18 cellular contexts compared by ENCODE assay signal in the genomic region with DNA sequence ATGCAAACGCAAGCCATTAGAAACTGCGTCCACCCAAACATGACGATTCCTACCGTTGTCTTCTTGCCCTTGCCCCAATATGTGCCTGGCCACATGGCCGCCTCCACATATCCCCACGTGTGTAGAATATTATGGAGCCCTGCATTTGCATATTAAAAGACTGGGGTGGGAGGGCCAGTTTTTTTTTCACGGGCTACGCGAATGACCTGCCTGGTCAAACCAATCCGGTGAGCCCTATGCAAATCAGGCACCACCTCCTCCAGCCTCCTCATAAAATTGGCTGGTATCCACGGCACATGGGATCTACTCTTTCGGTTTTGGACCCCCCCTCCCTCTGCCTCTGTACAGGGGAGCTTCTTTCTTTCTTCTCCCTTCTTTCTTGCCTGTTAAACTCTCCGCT.
"Had no signal": no experiment of that assay in that cellular context is flagged by ENCODE, and none has a peak within 500 bp of the region (broad histone marks: within the 10 kb centered on the region; RNA-seq: fewer than 3 reads in every experiment).

No MANE protein-coding gene starts in this region.

- H3K4me3 Mint-ChIP-seq: dendritic cell treated with granulocyte-macrophage colony-stimulating factor and Interleukin-4, amounts not matched to agents 40 ng/mL and 50 ng/mL, for 4 days; effector memory CD8-positive, alpha-beta T cell; naive thymus-derived CD8-positive, alpha-beta T cell; neural progenitor cell had no signal

- H3K4me1 ChIP-seq: esophagus muscularis mucosa, right atrium auricular region, tibial artery, upper lobe of left lung had no signal

- H3K9me3 Mint-ChIP-seq: dendritic cell treated with granulocyte-macrophage colony-stimulating factor and Interleukin-4, amounts not matched to agents 40 ng/mL and 50 ng/mL, for 4 days; effector memory CD8-positive, alpha-beta T cell had no signal

- ATAC-seq: effector memory CD8-positive, alpha-beta T cell; gastrocnemius medialis; left colon; mucosa of descending colon; naive thymus-derived CD8-positive, alpha-beta T cell had no signal

- DNase-seq: effector memory CD8-positive, alpha-beta T cell; gastrocnemius medialis; left colon; mucosa of descending colon; naive thymus-derived CD8-positive, alpha-beta T cell; small intestine; stimulated activated CD4-positive, alpha-beta T cell treated with anti-CD3 and anti-CD28 coated beads, Interleukin-12 subunit alpha, Interleukin-12 subunit beta, amount 100 ng/mL, for 4 hours; stimulated activated naive CD4-positive, alpha-beta T cell; tibial artery; upper lobe of left lung; uterus had no signal

- H2AFZ ChIP-seq: neural progenitor cell had no signal

- H3K36me3 Mint-ChIP-seq: naive thymus-derived CD8-positive, alpha-beta T cell had no signal

- H3K9me3 ChIP-seq: esophagus muscularis mucosa, gastrocnemius medialis, mucosa of descending colon, ovary, right atrium auricular region, tibial artery, upper lobe of left lung, uterus had no signal

- H3K27ac Mint-ChIP-seq: dendritic cell treated with granulocyte-macrophage colony-stimulating factor and Interleukin-4, amounts not matched to agents 40 ng/mL and 50 ng/mL, for 4 days; effector memory CD8-positive, alpha-beta T cell; naive thymus-derived CD8-positive, alpha-beta T cell; neural progenitor cell had no signal

- H3K27ac ChIP-seq: epithelial cell of prostate, esophagus muscularis mucosa, neural progenitor cell, ovary, right atrium auricular region, tibial artery, upper lobe of left lung, uterus had no signal

- H3K4me3 ChIP-seq: esophagus muscularis mucosa, gastrocnemius medialis, mucosa of descending colon, neural progenitor cell, ovary, right atrium auricular region, tibial artery, upper lobe of left lung, uterus had no signal

- H3K27me3 ChIP-seq: esophagus muscularis mucosa, gastrocnemius medialis, neural progenitor cell, ovary, right atrium auricular region, tibial artery, upper lobe of left lung, uterus had no signal

- FAIRE-seq: colon, small intestine had no signal

- H3K9ac ChIP-seq: neural progenitor cell had no signal

- H3K36me3 ChIP-seq: esophagus muscularis mucosa, gastrocnemius medialis, neural progenitor cell, ovary, right atrium auricular region, tibial artery, upper lobe of left lung, uterus had no signal

- H3K4me1 Mint-ChIP-seq: naive thymus-derived CD8-positive, alpha-beta T cell had no signal

- H3K4me2 ChIP-seq: neural progenitor cell had no signal
